ENCODE assay signal across 8 cellular contexts in the genomic region with DNA sequence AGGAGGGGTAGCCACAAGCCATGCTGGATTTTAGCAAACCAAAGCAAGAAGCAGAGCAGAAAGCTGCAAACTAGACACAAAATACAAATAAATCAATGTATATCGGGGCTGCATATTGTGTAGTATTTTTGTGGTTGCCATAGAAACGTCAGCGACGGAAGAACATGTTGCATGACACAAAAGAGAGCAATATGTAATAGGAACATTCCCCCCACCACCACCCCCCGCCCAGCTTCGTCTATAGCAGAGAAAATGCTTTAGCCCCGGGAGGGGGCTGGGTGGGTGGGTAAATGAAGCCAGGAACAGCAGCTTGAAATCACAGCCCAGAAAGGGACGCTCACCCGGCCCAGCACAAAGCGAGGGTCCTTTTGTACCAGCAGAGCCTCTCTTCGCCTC. TPM values are rescaled to one million over a fixed set of nuclear protein-coding genes. Genes with fewer than 3 reads are reported as not detected.
DNase-seq lines count a peak whose midpoint lies in the region; ATAC-seq and TF ChIP-seq lines count a peak whose summit lies in the region.

No MANE protein-coding gene starts in this region.

- H3K79me1 ChIP-seq in mesenchymal stem cell (replicated peaks; ENCODE audit: low read length, poor library complexity, severe bottlenecking): peaks cover 21% of the 10 kb centered on the region

- ATAC-seq in GM18868 (IDR thresholded peaks at IDR 0.05; ENCODE audit: unreplicated experiment) (peak; percentile 21), HG03521 (IDR thresholded peaks at IDR 0.05; ENCODE audit: unreplicated experiment) (peak; percentile 26)

- no peaks in the 10 kb centered on the region for H3K9me3 ChIP-seq in mesenchymal stem cell (ENCODE audit: control insufficient read depth, low read length)
- no peaks in the 10 kb centered on the region for H3K9me3 ChIP-seq in suprapubic skin

- no peak for TF ChIP-seq EP300 in suprapubic skin (IDR thresholded peaks at IDR 0.05)

- TF ChIP-seq POLR2A in suprapubic skin (IDR thresholded peaks at IDR 0.05): no peak

- H3K36me3 ChIP-seq in mesenchymal stem cell (ENCODE audit: control insufficient read depth in 1 of 2, insufficient read depth in 2 of 2, low read depth in 1 of 2, low read length in 2 of 2) (peaks cover 3 to 4% of the 10 kb centered on the region in 2 experiments), suprapubic skin (no peaks in the 10 kb centered on the region)

- H3K14ac ChIP-seq in mesenchymal stem cell (ENCODE audit: low read length in 2 of 2): no peak overlapping the region

- H3K18ac ChIP-seq in mesenchymal stem cell (ENCODE audit: low read depth in 1 of 2, low read length in 2 of 2): peak overlapping the region in 1 of 2 experiments; percentile 29

- H2BK5ac ChIP-seq in mesenchymal stem cell (ENCODE audit: low read depth, low read length, poor library complexity, severe bottlenecking): no peak overlapping the region

- H3K27ac Mint-ChIP-seq in dendritic cell treated with granulocyte-macrophage colony-stimulating factor and Interleukin-4, amounts not matched to agents 40 ng/mL and 50 ng/mL, for 4 days: peak overlapping the region; percentile 90

- no peaks in the 10 kb centered on the region for H3K9me3 Mint-ChIP-seq in dendritic cell treated with granulocyte-macrophage colony-stimulating factor and Interleukin-4, amounts not matched to agents 40 ng/mL and 50 ng/mL, for 4 days

- no peak overlapping the region for H3K4ac ChIP-seq in mesenchymal stem cell (ENCODE audit: low read depth in 1 of 2, low read length in 2 of 2)

- H3K4me3 ChIP-seq in mesenchymal stem cell (ENCODE audit: insufficient read depth in 1 of 2, low read depth in 1 of 2, low read length in 2 of 2) (peak overlapping the region; percentile 71 to 96), suprapubic skin (peak overlapping the region; percentile 69)

- no peak overlapping the region for H3K23ac ChIP-seq in mesenchymal stem cell (ENCODE audit: low read length in 2 of 2)

- H3K4me1 Mint-ChIP-seq in dendritic cell treated with granulocyte-macrophage colony-stimulating factor and Interleukin-4, amounts not matched to agents 40 ng/mL and 50 ng/mL, for 4 days (ENCODE audit: low read depth): peaks cover 42% of the 10 kb centered on the region

- no peak overlapping the region for H4K91ac ChIP-seq in mesenchymal stem cell (ENCODE audit: low read length)

- no peak overlapping the region for H2BK12ac ChIP-seq in mesenchymal stem cell (ENCODE audit: low read length in 2 of 2)

- DNase-seq in mesenchymal stem cell (peak; percentile 84), suprapubic skin (ENCODE audit: low spot score in 2 of 2) (peak in 1 of 2 donors; percentile 71), putamen (ENCODE audit: low spot score) (no peak), NCI-H1694 treated with DMSO at 0.1 percent for 48 hours (lab: John Stamatoyannopoulos, UW) (no peak)

- no peak overlapping the region for H2AFZ ChIP-seq in mesenchymal stem cell (ENCODE audit: low read depth, low read length)

- H2BK120ac ChIP-seq in mesenchymal stem cell (ENCODE audit: low read depth, low read length): no peak overlapping the region

- H2BK15ac ChIP-seq in mesenchymal stem cell (ENCODE audit: low read depth, poor library complexity, severe bottlenecking): no peak overlapping the region

- H3K36me3 Mint-ChIP-seq in dendritic cell treated with granulocyte-macrophage colony-stimulating factor and Interleukin-4, amounts not matched to agents 40 ng/mL and 50 ng/mL, for 4 days (ENCODE audit: low read depth): peaks cover 6% of the 10 kb centered on the region

- 0% methylated on average over 1 of the region's 11 CpGs for WGBS in mesenchymal stem cell
- WGBS in suprapubic skin: under 1% methylated on average over 11 of the region's 11 CpGs

- peaks cover 5% of the 10 kb centered on the region for H3K4me1 ChIP-seq in mesenchymal stem cell (ENCODE audit: control insufficient read depth, insufficient read depth, low read depth, low read length)
- H3K4me1 ChIP-seq in suprapubic skin: peaks cover 17% of the 10 kb centered on the region

- H2AK5ac ChIP-seq in mesenchymal stem cell (ENCODE audit: low read length, severe bottlenecking): no peak overlapping the region

- H3K27me3 ChIP-seq in mesenchymal stem cell (ENCODE audit: control insufficient read depth in 1 of 2, insufficient read depth in 1 of 2, low read length in 2 of 2) (no peaks in the 10 kb centered on the region), suprapubic skin (no peaks in the 10 kb centered on the region)

- H3K27ac ChIP-seq in VCaP: peak overlapping the region; percentile 52; the same call in 1 of the 2 replicates
- H3K27ac ChIP-seq in mesenchymal stem cell (ENCODE audit: low read length, poor library complexity, severe bottlenecking): no peak overlapping the region
- H3K27ac ChIP-seq in suprapubic skin: peak overlapping the region; percentile 22

- peaks cover 8% of the 10 kb centered on the region for H3K27me3 Mint-ChIP-seq in dendritic cell treated with granulocyte-macrophage colony-stimulating factor and Interleukin-4, amounts not matched to agents 40 ng/mL and 50 ng/mL, for 4 days

- H3K4me2 ChIP-seq in mesenchymal stem cell (ENCODE audit: low read length, poor library complexity, severe bottlenecking): peak overlapping the region; percentile 81

- TF ChIP-seq CTCF in VCaP (conservative IDR thresholded peaks at IDR 0.05) (no peak), suprapubic skin (IDR thresholded peaks at IDR 0.05) (no peak)

- peak overlapping the region; percentile 97 for H3K9ac ChIP-seq in mesenchymal stem cell (ENCODE audit: low read length)

- H3K4me3 Mint-ChIP-seq in dendritic cell treated with granulocyte-macrophage colony-stimulating factor and Interleukin-4, amounts not matched to agents 40 ng/mL and 50 ng/mL, for 4 days: peak overlapping the region; percentile 77

- intact Hi-C loops in dendritic cell treated with granulocyte-macrophage colony-stimulating factor and Interleukin-4, amounts not matched to agents 40 ng/mL and 50 ng/mL, for 4 days (cut with micrococcal nuclease): loop anchor here (5.0 kb wide), 3 partner anchors 46 to 281 kb away; a partner anchor contains a TSS

- no peak overlapping the region for H4K8ac ChIP-seq in mesenchymal stem cell (ENCODE audit: low read length)

RNA-seq across cellular contexts. Expression of a gene that starts 0.5 kb away (rescaled TPM):
- 16.0 TPM for polyA plus RNA-seq in mesenchymal stem cell (2013, experiment 1 of 2)
- polyA plus RNA-seq in mesenchymal stem cell (2013, experiment 2 of 2): 15.9 TPM
- 1 to 10 TPM; 1.1 to 4.1 (median 2.9) TPM for total RNA-seq in suprapubic skin
